ENCODE assay signal across 3 cellular contexts in genomic region chr19:39415111-39416046, GRCh38.
TF ChIP-seq lines count a peak whose summit lies in the region.

No MANE protein-coding gene starts in this region.

TF ChIP-seq in SK-N-SH, 30 proteins besides CTCF, POLR2A, EP300 and RAD21:
- TF ChIP-seq GATA2 (CRISPR knock-in tag; IDR thresholded peaks at IDR 0.05) (no peak), JUND (IDR thresholded peaks at IDR 0.05) (no peak), USF2 (IDR thresholded peaks at IDR 0.05; ENCODE audit: borderline replicate concordance, low read depth, low read length) (no peak), MAX (IDR thresholded peaks at IDR 0.05; ENCODE audit: low read depth) (no peak), TAF1 (IDR thresholded peaks at IDR 0.05; ENCODE audit: borderline replicate concordance, low read depth, low read length) (no peak), FOSL2 (IDR thresholded peaks at IDR 0.05; ENCODE audit: borderline replicate concordance, low read depth) (no peak), POLR2AphosphoS5 (IDR thresholded peaks at IDR 0.05; ENCODE audit: low read depth, low read length) (no peak), CHD2 (IDR thresholded peaks at IDR 0.05; ENCODE audit: low read length, partially characterized antibody) (no peak), YY1 (IDR thresholded peaks at IDR 0.05; ENCODE audit: low read depth) (no peak), SIN3A (IDR thresholded peaks at IDR 0.05; ENCODE audit: borderline replicate concordance, low read depth, low read length) (no peak)

TF ChIP-seq in SK-N-SH treated with all-trans-retinoic acid at 6 μM for 48 hours, 23 proteins besides CTCF, POLR2A, EP300 and RAD21:
- TF ChIP-seq ZFP3 (CRISPR knock-in tag; IDR thresholded peaks at IDR 0.05) (no peak), ARNTL (CRISPR knock-in tag; IDR thresholded peaks at IDR 0.05; ENCODE audit: borderline replicate concordance, low read depth) (no peak), TCF4 (CRISPR knock-in tag; IDR thresholded peaks at IDR 0.05; ENCODE audit: borderline replicate concordance) (no peak), RARB (CRISPR knock-in tag; IDR thresholded peaks at IDR 0.05) (no peak), PPARA (CRISPR knock-in tag; IDR thresholded peaks at IDR 0.05; ENCODE audit: borderline replicate concordance) (no peak), CREB5 (CRISPR knock-in tag; IDR thresholded peaks at IDR 0.05; ENCODE audit: low read depth) (no peak)
- TF ChIP-seq, protein P1, sequence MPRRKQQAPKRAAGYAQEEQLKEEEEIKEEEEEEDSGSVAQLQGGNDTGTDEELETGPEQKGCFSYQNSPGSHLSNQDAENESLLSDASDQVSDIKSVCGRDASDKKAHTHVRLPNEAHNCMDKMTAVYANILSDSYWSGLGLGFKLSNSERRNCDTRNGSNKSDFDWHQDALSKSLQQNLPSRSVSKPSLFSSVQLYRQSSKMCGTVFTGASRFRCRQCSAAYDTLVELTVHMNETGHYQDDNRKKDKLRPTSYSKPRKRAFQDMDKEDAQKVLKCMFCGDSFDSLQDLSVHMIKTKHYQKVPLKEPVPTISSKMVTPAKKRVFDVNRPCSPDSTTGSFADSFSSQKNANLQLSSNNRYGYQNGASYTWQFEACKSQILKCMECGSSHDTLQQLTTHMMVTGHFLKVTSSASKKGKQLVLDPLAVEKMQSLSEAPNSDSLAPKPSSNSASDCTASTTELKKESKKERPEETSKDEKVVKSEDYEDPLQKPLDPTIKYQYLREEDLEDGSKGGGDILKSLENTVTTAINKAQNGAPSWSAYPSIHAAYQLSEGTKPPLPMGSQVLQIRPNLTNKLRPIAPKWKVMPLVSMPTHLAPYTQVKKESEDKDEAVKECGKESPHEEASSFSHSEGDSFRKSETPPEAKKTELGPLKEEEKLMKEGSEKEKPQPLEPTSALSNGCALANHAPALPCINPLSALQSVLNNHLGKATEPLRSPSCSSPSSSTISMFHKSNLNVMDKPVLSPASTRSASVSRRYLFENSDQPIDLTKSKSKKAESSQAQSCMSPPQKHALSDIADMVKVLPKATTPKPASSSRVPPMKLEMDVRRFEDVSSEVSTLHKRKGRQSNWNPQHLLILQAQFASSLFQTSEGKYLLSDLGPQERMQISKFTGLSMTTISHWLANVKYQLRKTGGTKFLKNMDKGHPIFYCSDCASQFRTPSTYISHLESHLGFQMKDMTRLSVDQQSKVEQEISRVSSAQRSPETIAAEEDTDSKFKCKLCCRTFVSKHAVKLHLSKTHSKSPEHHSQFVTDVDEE (CRISPR knock-in tag; IDR thresholded peaks at IDR 0.05) = no peak

TF ChIP-seq in GM12878, 131 proteins besides CTCF, POLR2A, EP300 and RAD21:
- TF ChIP-seq POLR2AphosphoS2 (IDR thresholded peaks at IDR 0.05; ENCODE audit: low read depth, low read length) (no peak), TAF1 (IDR thresholded peaks at IDR 0.05; ENCODE audit: borderline replicate concordance, low read depth, low read length) (no peak), CREM (IDR thresholded peaks at IDR 0.05; ENCODE audit: low read depth) (no peak), RAD51 (IDR thresholded peaks at IDR 0.05) (no peak), DPF2 (IDR thresholded peaks at IDR 0.05) (no peak), NBN (IDR thresholded peaks at IDR 0.05) (no peak), TCF12 (IDR thresholded peaks at IDR 0.05; ENCODE audit: low read depth, low read length) (no peak), TCF3 (IDR thresholded peaks at IDR 0.05; ENCODE audit: borderline replicate concordance, insufficient read depth, low read depth, low read length) (no peak)
